8 cellular contexts compared by ENCODE assay signal in the genomic region with DNA sequence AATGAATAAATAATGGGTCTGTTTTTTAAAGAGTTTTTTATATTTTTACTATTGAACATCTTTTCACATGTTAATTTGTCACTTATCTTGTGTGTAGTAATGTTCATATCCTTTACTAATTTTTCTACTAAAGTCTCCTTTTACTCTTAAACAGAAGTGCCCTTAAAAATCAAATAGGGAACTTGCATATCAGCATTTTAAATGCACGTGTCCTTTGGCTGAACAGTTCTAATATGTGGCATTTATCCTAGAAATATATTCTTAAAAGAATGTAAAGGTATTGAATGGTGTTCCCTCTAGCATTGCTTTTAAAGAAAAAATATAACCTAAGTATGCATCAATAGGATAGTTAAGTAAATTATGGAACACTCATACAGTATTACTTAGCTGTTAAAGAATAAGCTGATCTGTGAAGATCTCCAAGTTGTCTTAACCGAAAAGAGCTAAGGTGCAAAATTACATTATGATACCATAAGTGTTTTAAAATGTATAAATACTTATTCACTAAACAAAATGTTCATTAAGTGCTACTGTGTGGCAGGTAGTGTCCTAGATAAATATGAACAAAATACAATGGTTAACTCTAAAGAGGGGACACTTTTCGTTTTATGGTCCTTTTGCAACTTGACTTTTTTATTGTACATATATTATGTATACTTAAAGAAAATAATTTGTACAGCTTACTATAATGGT. TPM values are rescaled to one million over a fixed set of nuclear protein-coding genes. Genes with fewer than 3 reads are reported as not detected.
DNase-seq lines count a peak whose midpoint lies in the region; ATAC-seq and TF ChIP-seq lines count a peak whose summit lies in the region.

No MANE protein-coding gene starts in this region.

- peak overlapping the region; percentile 82 for H3K4me2 ChIP-seq in osteoblast (ENCODE audit: insufficient read depth, low read length)

- CTCF ChIA-PET in Caco-2 (lab: Charles Lee) = interaction anchor here (1.0 to 2.2 kb wide), 2 partner anchors 75 to 103 kb away, joined by 3 to 14 read pairs; no protein-coding TSS in a partner anchor

- H3K79me2 ChIP-seq in osteoblast (ENCODE audit: insufficient read depth, low read length) = peaks cover 12% of the 10 kb centered on the region

- H3K27me3 ChIP-seq in Caco-2 (replicated peaks; ENCODE audit: control insufficient read depth, insufficient read depth, low read length) = no peaks in the 10 kb centered on the region
- no peaks in the 10 kb centered on the region for H3K27me3 ChIP-seq in endocrine pancreas (ENCODE audit: control insufficient read depth, insufficient read depth, low read length)
- H3K27me3 ChIP-seq in osteoblast (ENCODE audit: insufficient read depth, low read length) = no peaks in the 10 kb centered on the region

- BruUV-seq in Caco-2 (replicated peaks; lab: Mats Ljungman, UMichigan) = no TSS peak

- no peaks in the 10 kb centered on the region for H3K9me3 Mint-ChIP-seq in Caco-2 (ENCODE audit: unreplicated experiment)

- TF ChIP-seq CTCF in Caco-2 (IDR thresholded peaks at IDR 0.05; ENCODE audit: insufficient read depth in 1 of 2, low read depth in 1 of 2, low read length in 1 of 2, severe bottlenecking in 1 of 2, unreplicated experiment in 1 of 2) = no peak
- no peak for TF ChIP-seq CTCF in osteoblast (IDR thresholded peaks at IDR 0.05; ENCODE audit: extremely low read depth, low read depth, low read length)

- ATAC-seq in GM21360 (IDR thresholded peaks at IDR 0.05; ENCODE audit: unreplicated experiment) = no peak
- ATAC-seq in GM21381 (IDR thresholded peaks at IDR 0.05; ENCODE audit: unreplicated experiment) = no peak

- peaks cover 10% of the 10 kb centered on the region for H3K4me1 Mint-ChIP-seq in Caco-2 (ENCODE audit: low read depth, unreplicated experiment)

- H3K9me3 ChIP-seq in Caco-2 (no peaks in the 10 kb centered on the region), endocrine pancreas (ENCODE audit: control insufficient read depth, low read length) (no peaks in the 10 kb centered on the region), osteoblast (ENCODE audit: low read depth, low read length) (no peaks in the 10 kb centered on the region)

- H3K36me3 ChIP-seq in Caco-2 (ENCODE audit: control insufficient read depth, insufficient read depth, low read length) (no peaks in the 10 kb centered on the region; the same call in 1 of the 2 replicates), endocrine pancreas (ENCODE audit: control insufficient read depth, insufficient read depth, low read length) (peaks cover 8% of the 10 kb centered on the region), osteoblast (ENCODE audit: insufficient read depth, low read length) (peaks cover 39% of the 10 kb centered on the region)

- H3K4me3 ChIP-seq in Caco-2 (ENCODE audit: low read depth, low read length) (peak overlapping the region; percentile 74), endocrine pancreas (ENCODE audit: control insufficient read depth, insufficient read depth, low read length) (peak overlapping the region; percentile 78), osteoblast (ENCODE audit: insufficient read depth, low read length) (peak overlapping the region; percentile 90)

- intact Hi-C loops in Caco-2 (cut with micrococcal nuclease; ENCODE audit: unreplicated experiment) = loop anchor here (1.0 to 5.0 kb wide), 5 partner anchors 13 to 103 kb away; partner anchors contain the start of genes ZKSCAN3, ZKSCAN4, ZSCAN26 and ZSCAN31

- H3K27ac ChIP-seq in osteoblast (ENCODE audit: low read depth, low read length) = no peak overlapping the region

- no peaks in the 10 kb centered on the region for H3K27me3 Mint-ChIP-seq in Caco-2 (ENCODE audit: insufficient read depth, unreplicated experiment)

- no peak overlapping the region for H3K27ac Mint-ChIP-seq in Caco-2 (ENCODE audit: unreplicated experiment)

- peak overlapping the region; percentile 99 for H2AFZ ChIP-seq in osteoblast (ENCODE audit: low read length)

- POLR2A ChIA-PET in Caco-2 (lab: Charles Lee) = interaction anchor here (0.5 to 0.6 kb wide), 2 partner anchors 62 to 1108 kb away, joined by 3 to 6 read pairs; no protein-coding TSS in a partner anchor

- peak overlapping the region; percentile 85 for H3K4me3 Mint-ChIP-seq in Caco-2 (ENCODE audit: unreplicated experiment)

- H3K4me1 ChIP-seq in Caco-2 = 0 out of 2 replicates have a peak, but pooled peaks cover 4% of the 10 kb centered on the region
- peaks cover 4% of the 10 kb centered on the region for H3K4me1 ChIP-seq in endocrine pancreas (ENCODE audit: control insufficient read depth, insufficient read depth, low read length)
- peaks cover 13% of the 10 kb centered on the region for H3K4me1 ChIP-seq in osteoblast (ENCODE audit: insufficient read depth, low read length)

- no peaks in the 10 kb centered on the region for H3K36me3 Mint-ChIP-seq in Caco-2 (ENCODE audit: insufficient read depth, unreplicated experiment)

- peak overlapping the region; percentile 31 for H3K9ac ChIP-seq in endocrine pancreas (ENCODE audit: control insufficient read depth, insufficient read depth, low read length)

- no peaks in the 10 kb centered on the region for H4K20me1 ChIP-seq in osteoblast (ENCODE audit: insufficient read depth, low read length)

- no peak for DNase-seq in Caco-2
- DNase-seq in OCI-M1 (lab: John Stamatoyannopoulos, UW) = peak; percentile 64
- peak; percentile 55 for DNase-seq in osteoblast (ENCODE audit: insufficient read length, low spot score, missing footprints)
- DNase-seq in COLO829 (ENCODE audit: low spot score) = no peak
- no peak for DNase-seq in DMS 273 (lab: John Stamatoyannopoulos, UW; ENCODE audit: unreplicated experiment)

RNA-seq across cellular contexts. Expression of gene PGBD1, which starts 0.6 kb away (rescaled TPM):
- total RNA-seq in Caco-2 (2022) (3.6 and 3.8 TPM in 2 replicates), osteoblast (6.2 and 8.0 TPM in 2 replicates)

RNA-seq across cellular contexts. Expression of gene ZSCAN26, which starts 13.8 kb away (rescaled TPM):
- total RNA-seq in Caco-2 (2022) (7.2 and 7.8 TPM in 2 replicates), osteoblast (15.2 and 22.4 TPM in 2 replicates)

RNA-seq across cellular contexts. Expression of gene NKAPL, which starts 21.6 kb away (rescaled TPM):
- not detected in 2 replicates for total RNA-seq in Caco-2 (2022)
- 1.1 and 1.2 TPM in 2 replicates for total RNA-seq in osteoblast

RNA-seq across cellular contexts. Expression of gene ZKSCAN4, which starts 28.7 kb away (rescaled TPM):
- 5.0 and 5.5 TPM in 2 replicates for total RNA-seq in Caco-2 (2022)
- 6.5 and 7.4 TPM in 2 replicates for total RNA-seq in osteoblast

RNA-seq across cellular contexts. Expression of gene ZSCAN31, which starts 55.2 kb away (rescaled TPM):
- total RNA-seq in Caco-2 (2022) (1.7 and 3.4 TPM in 2 replicates), osteoblast (16.5 and 19.9 TPM in 2 replicates)

Comparison
In these comparisons a context has a peak if more than half of its experiments do, and no peak if none do; other contexts are left out.
1. DNase-seq: peak in OCI-M1 (single experiment) and osteoblast (single experiment); none in Caco-2 (0 of 2), COLO829 (single experiment) and DMS 273 (single experiment).
2. Peak in every context shown above with its lines, with median percentiles within 50 percentile points of each other: H3K4me3 ChIP-seq.